Comparison of ENCODE assay signal across 28 cellular contexts in genomic region chr9:72914750-72915149, GRCh38. TPM values are rescaled to one million over a fixed set of nuclear protein-coding genes. Genes with fewer than 3 reads are reported as not detected.
"Had no signal": no experiment of that assay in that cellular context is flagged by ENCODE, and none has a peak within 500 bp of the region (broad histone marks: within the 10 kb centered on the region; RNA-seq: fewer than 3 reads in every experiment).

No MANE protein-coding gene starts in this region.

- H3K9me3 ChIP-seq: neutrophil, pancreas, psoas muscle, right lobe of liver, sigmoid colon, suprapubic skin, testis, tibial artery, transverse colon, upper lobe of right lung, uterus had no signal

- H3K27ac ChIP-seq: neutrophil, pancreas, psoas muscle, right lobe of liver, suprapubic skin, tibial artery, transverse colon, upper lobe of right lung, uterus had no signal

- DNase-seq: naive thymus-derived CD8-positive, alpha-beta T cell; nephron progenitor cell; nucleus accumbens; pancreas; posterior cingulate gyrus; psoas muscle; right cardiac atrium; right lobe of liver; sigmoid colon; small intestine; stimulated activated CD4-positive, alpha-beta T cell treated with anti-CD3 and anti-CD28 coated beads, Interleukin-15, amount 100 ng/mL, for 24 hours; stimulated activated CD4-positive, alpha-beta T cell treated with anti-CD3 and anti-CD28 coated beads, Interleukin-2, amount 100 ng/mL, for 24 hours; stimulated activated CD4-positive, alpha-beta T cell treated with anti-CD3 and anti-CD28 coated beads, Interleukin-2, amount 100 ng/mL, for 48 hours; stimulated activated CD4-positive, alpha-beta T cell treated with anti-CD3 and anti-CD28 coated beads, Interleukin-4, amount 100 ng/mL, for 24 hours; stimulated activated naive CD4-positive, alpha-beta T cell; stimulated activated naive CD8-positive, alpha-beta T cell treated with anti-CD3 and anti-CD28 coated beads, Interleukin-15, amount 100 ng/mL, for 72 hours; stimulated activated naive CD8-positive, alpha-beta T cell treated with anti-CD3 and anti-CD28 coated beads, Interleukin-15, Interleukin-2, amounts not matched to agents 100 U/mL and 50 U/mL, for 24 hours; substantia nigra; testis; tibial artery; transverse colon; upper lobe of right lung; uterus had no signal

- H3K4me1 ChIP-seq: psoas muscle, suprapubic skin, transverse colon, uterus had no signal

- FAIRE-seq: small intestine had no signal

- ATAC-seq: naive thymus-derived CD8-positive, alpha-beta T cell; natural killer cell treated with Interleukin-12 subunit alpha and Interleukin-12 subunit beta and Interleukin-15 and Interleukin-18, amount 100 ng/mL, for 72 hours; pancreas; psoas muscle; right cardiac atrium; right lobe of liver; stimulated activated memory B cell treated with anti-CD40 and anti-IgM and Interleukin-4, amounts not matched to agents 10 μg/mL and 1 μg/mL and 100 μg/mL, for 72 hours; stimulated activated naive CD8-positive, alpha-beta T cell treated with anti-CD3 and anti-CD28 coated beads, Interleukin-15, amount 100 ng/mL, for 72 hours; stimulated activated naive CD8-positive, alpha-beta T cell treated with anti-CD3 and anti-CD28 coated beads, Interleukin-15, Interleukin-2, amounts not matched to agents 100 U/mL and 50 U/mL, for 24 hours; upper lobe of right lung had no signal

- H3K4me3 ChIP-seq: pancreas, psoas muscle, right lobe of liver, sigmoid colon, suprapubic skin, testis, tibial artery, transverse colon, upper lobe of right lung, uterus had no signal

- H3K36me3 ChIP-seq: neutrophil, uterus had no signal

- H3K27me3 ChIP-seq: neutrophil, pancreas, right lobe of liver, sigmoid colon, suprapubic skin, testis, tibial artery, transverse colon, upper lobe of right lung, uterus had no signal

RNA-seq across cellular contexts. Expression of gene ALDH1A1, which starts 38.1 kb away (rescaled TPM):
- total RNA-seq: natural killer cell treated with Interleukin-12 subunit alpha and Interleukin-12 subunit beta and Interleukin-15 and Interleukin-18, amount 100 ng/mL, for 72 hours; osteocyte had no signal
